1 cellular context compared by ENCODE assay signal in the genomic region with DNA sequence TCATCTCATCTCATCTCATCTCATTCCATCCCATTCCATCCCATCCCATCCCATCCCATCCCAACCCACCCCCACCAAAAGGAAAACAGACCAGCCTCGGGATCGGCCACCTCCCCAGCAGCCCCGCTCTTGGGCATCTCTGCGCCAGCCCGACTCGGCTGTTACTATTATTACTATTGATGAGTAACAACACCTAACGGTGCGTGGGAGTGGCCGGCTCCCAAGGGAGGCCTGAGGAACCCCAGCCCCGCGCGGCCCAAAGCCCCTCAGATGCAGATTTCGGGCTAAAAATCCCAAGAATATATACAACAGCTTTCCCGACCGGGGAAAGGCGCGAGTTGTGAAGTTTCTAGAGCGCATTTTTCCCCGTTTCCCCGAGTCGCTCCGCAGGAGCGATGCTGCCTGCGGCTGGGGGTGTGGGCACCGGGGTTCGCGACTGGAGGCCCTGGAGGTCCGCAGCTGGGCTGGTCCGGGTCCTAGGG.
TF ChIP-seq lines count a peak whose summit lies in the region.

No MANE protein-coding gene starts in this region.

TF ChIP-seq in SK-N-SH treated with all-trans-retinoic acid at 6 μM for 48 hours, 23 proteins besides CTCF, POLR2A, EP300 and RAD21 (continued from another document):
- TF ChIP-seq, protein P1, sequence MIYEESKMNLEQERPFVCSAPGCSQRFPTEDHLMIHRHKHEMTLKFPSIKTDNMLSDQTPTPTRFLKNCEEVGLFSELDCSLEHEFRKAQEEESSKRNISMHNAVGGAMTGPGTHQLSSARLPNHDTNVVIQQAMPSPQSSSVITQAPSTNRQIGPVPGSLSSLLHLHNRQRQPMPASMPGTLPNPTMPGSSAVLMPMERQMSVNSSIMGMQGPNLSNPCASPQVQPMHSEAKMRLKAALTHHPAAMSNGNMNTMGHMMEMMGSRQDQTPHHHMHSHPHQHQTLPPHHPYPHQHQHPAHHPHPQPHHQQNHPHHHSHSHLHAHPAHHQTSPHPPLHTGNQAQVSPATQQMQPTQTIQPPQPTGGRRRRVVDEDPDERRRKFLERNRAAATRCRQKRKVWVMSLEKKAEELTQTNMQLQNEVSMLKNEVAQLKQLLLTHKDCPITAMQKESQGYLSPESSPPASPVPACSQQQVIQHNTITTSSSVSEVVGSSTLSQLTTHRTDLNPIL (CRISPR knock-in tag; IDR thresholded peaks at IDR 0.05; ENCODE audit: low read depth) = no peak
- TF ChIP-seq TOX (CRISPR knock-in tag; IDR thresholded peaks at IDR 0.05; ENCODE audit: borderline replicate concordance) (no peak), ZNF70 (CRISPR knock-in tag; IDR thresholded peaks at IDR 0.05) (no peak)
- TF ChIP-seq, protein P2, sequence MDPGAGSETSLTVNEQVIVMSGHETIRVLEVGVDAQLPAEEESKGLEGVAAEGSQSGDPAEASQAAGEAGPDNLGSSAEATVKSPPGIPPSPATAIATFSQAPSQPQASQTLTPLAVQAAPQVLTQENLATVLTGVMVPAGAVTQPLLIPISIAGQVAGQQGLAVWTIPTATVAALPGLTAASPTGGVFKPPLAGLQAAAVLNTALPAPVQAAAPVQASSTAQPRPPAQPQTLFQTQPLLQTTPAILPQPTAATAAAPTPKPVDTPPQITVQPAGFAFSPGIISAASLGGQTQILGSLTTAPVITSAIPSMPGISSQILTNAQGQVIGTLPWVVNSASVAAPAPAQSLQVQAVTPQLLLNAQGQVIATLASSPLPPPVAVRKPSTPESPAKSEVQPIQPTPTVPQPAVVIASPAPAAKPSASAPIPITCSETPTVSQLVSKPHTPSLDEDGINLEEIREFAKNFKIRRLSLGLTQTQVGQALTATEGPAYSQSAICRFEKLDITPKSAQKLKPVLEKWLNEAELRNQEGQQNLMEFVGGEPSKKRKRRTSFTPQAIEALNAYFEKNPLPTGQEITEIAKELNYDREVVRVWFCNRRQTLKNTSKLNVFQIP (CRISPR knock-in tag; IDR thresholded peaks at IDR 0.05; ENCODE audit: borderline replicate concordance, low read depth) = no peak
